28 cellular contexts compared by ENCODE assay signal in genomic region chr3:124142389-124142970, GRCh38.
A peak's percentile ranks its signal among the peaks of the same experiment; 100 is the strongest.
DNase-seq lines count a peak whose midpoint lies in the region; TF ChIP-seq lines count a peak whose summit lies in the region.
"Had no signal": no experiment of that assay in that cellular context is flagged by ENCODE, and none has a peak within 500 bp of the region (broad histone marks: within the 10 kb centered on the region; RNA-seq: fewer than 3 reads in every experiment).

No MANE protein-coding gene starts in this region.

- intact Hi-C loops in ascending aorta (cut with DNase I), result no loop called here

- no peaks in the 10 kb centered on the region for H3K27me3 ChIP-seq in ascending aorta
- H3K27me3 ChIP-seq: body of pancreas, tibial artery had no signal

- no peak overlapping the region for H3K4me3 Mint-ChIP-seq in osteocyte (ENCODE audit: unreplicated experiment)
- H3K4me3 Mint-ChIP-seq: activated T-helper 1 cell treated with anti-CD3 and anti-CD28 coated beads, Interleukin-12 subunit alpha, Interleukin-12 subunit beta, Interleukin-2, Interleukin-4 antibody, amounts not matched to agents 30 ng/mL and 10 ng/mL and 1 ng/mL, durations not matched to agents 14 hours and 24 hours and 36 hours; CD4-positive, CD25-positive, alpha-beta regulatory T cell; GM23338; naive B cell; stimulated activated naive CD8-positive, alpha-beta T cell treated with anti-CD3 and anti-CD28 coated beads, Interleukin-15, Interleukin-2, amounts not matched to agents 100 ng/mL and 50 ng/mL, for 24 hours; T-helper 17 cell had no signal

- peaks cover 17 to 54% of the 10 kb centered on the region in 2 donors for H3K4me1 ChIP-seq in ascending aorta
- H3K4me1 ChIP-seq: body of pancreas had no signal

- peaks cover 5% of the 10 kb centered on the region for H3K27me3 Mint-ChIP-seq in osteocyte (ENCODE audit: unreplicated experiment)
- H3K27me3 Mint-ChIP-seq: CD4-positive, CD25-positive, alpha-beta regulatory T cell had no signal

- H3K36me3 Mint-ChIP-seq in osteocyte (ENCODE audit: unreplicated experiment), result no peaks in the 10 kb centered on the region
- H3K36me3 Mint-ChIP-seq: activated naive CD4-positive, alpha-beta T cell treated with anti-CD3 and anti-CD28 coated beads, Interleukin-2, amount 50 U/mL, for 72 hours; CD4-positive, CD25-positive, alpha-beta regulatory T cell; naive B cell had no signal

- H3K27ac ChIP-seq in ascending aorta, result peak overlapping the region; percentile 30 to 56
- H3K27ac ChIP-seq: body of pancreas, SK-N-MC, tibial artery, VCaP had no signal

- TF ChIP-seq CTCF in ascending aorta (IDR thresholded peaks at IDR 0.05), result no peak
- TF ChIP-seq CTCF in osteocyte (IDR thresholded peaks at IDR 0.05), result no peak

- H3K4me3 ChIP-seq in ascending aorta, result no peak overlapping the region
- H3K4me3 ChIP-seq: body of pancreas, GM23338, SK-N-MC, tibial artery had no signal

- no peaks in the 10 kb centered on the region for H3K9me3 Mint-ChIP-seq in osteocyte (ENCODE audit: unreplicated experiment)
- H3K9me3 Mint-ChIP-seq: activated naive CD4-positive, alpha-beta T cell treated with anti-CD3 and anti-CD28 coated beads, Interleukin-2, amount 50 U/mL, for 72 hours; activated T-helper 1 cell treated with anti-CD3 and anti-CD28 coated beads, Interleukin-12 subunit alpha, Interleukin-12 subunit beta, Interleukin-2, Interleukin-4 antibody, amounts not matched to agents 30 ng/mL and 10 ng/mL and 1 ng/mL, durations not matched to agents 14 hours and 24 hours and 36 hours; CD4-positive, CD25-positive, alpha-beta regulatory T cell; GM23338; naive B cell; stimulated activated naive CD8-positive, alpha-beta T cell treated with anti-CD3 and anti-CD28 coated beads, Interleukin-15, Interleukin-2, amounts not matched to agents 100 ng/mL and 50 ng/mL, for 24 hours had no signal

- no peaks in the 10 kb centered on the region for H3K36me3 ChIP-seq in ascending aorta
- H3K36me3 ChIP-seq: tibial artery had no signal

- no peaks in the 10 kb centered on the region for H3K9me3 ChIP-seq in ascending aorta
- H3K9me3 ChIP-seq: body of pancreas, tibial artery had no signal

- no peak overlapping the region for H3K27ac Mint-ChIP-seq in osteocyte (ENCODE audit: unreplicated experiment)
- H3K27ac Mint-ChIP-seq: activated naive CD4-positive, alpha-beta T cell treated with anti-CD3 and anti-CD28 coated beads, Interleukin-2, amount 50 U/mL, for 72 hours; activated T-helper 1 cell treated with anti-CD3 and anti-CD28 coated beads, Interleukin-12 subunit alpha, Interleukin-12 subunit beta, Interleukin-2, Interleukin-4 antibody, amounts not matched to agents 30 ng/mL and 10 ng/mL and 1 ng/mL, durations not matched to agents 14 hours and 24 hours and 36 hours; CD4-positive, CD25-positive, alpha-beta regulatory T cell; GM23338; naive B cell; stimulated activated naive CD8-positive, alpha-beta T cell treated with anti-CD3 and anti-CD28 coated beads, Interleukin-15, Interleukin-2, amounts not matched to agents 100 ng/mL and 50 ng/mL, for 24 hours; T-helper 17 cell had no signal

- no peaks in the 10 kb centered on the region for H3K4me1 Mint-ChIP-seq in osteocyte (ENCODE audit: unreplicated experiment)
- H3K4me1 Mint-ChIP-seq: CD4-positive, CD25-positive, alpha-beta regulatory T cell; naive B cell; T-helper 17 cell had no signal

- DNase-seq in stimulated activated CD4-positive, alpha-beta T cell treated with anti-CD3 and anti-CD28 coated beads, Interleukin-15, amount 100 ng/mL, for 24 hours, result peak; percentile 4
- no peak for DNase-seq in stimulated activated CD4-positive, alpha-beta T cell treated with anti-CD3 and anti-CD28 coated beads, Interleukin-1b, Interleukin-23, amount 100 ng/mL, for 48 hours
- DNase-seq in ascending aorta (ENCODE audit: low spot score in 2 of 2) (no peak), kidney glomerular epithelial cell (lab: John Stamatoyannopoulos, UW) (peak; percentile 23), HuH-7.5 (ENCODE audit: low spot score) (no peak), HK-2 (ENCODE audit: unreplicated experiment) (no peak), NCI-H345 treated with DMSO at 0.1 percent for 48 hours (lab: John Stamatoyannopoulos, UW; ENCODE audit: unreplicated experiment) (no peak), osteocyte (ENCODE audit: extremely low spot score, unreplicated experiment) (no peak)
- DNase-seq: activated CD4-positive, alpha-beta T cell treated with anti-CD3 and anti-CD28 coated beads, Interleukin-2, amount 50 U/mL, for 1 hour; body of pancreas; CD4-positive, CD25-positive, alpha-beta regulatory T cell; effector CD8-positive, alpha-beta T cell; KBM-7; left colon; naive B cell; NCI-H146; NCI-H2171 treated with DMSO at 0.1 percent for 48 hours; NCI-H526 treated with DMSO at 0.1 percent for 48 hours; RPMI8226; stimulated activated CD4-positive, alpha-beta T cell treated with anti-CD3 and anti-CD28 coated beads, Interleukin-4, amount 100 ng/mL, for 4 hours; T-helper 17 cell; tibial artery had no signal

Comparison
In these comparisons a context has a peak if more than half of its experiments do, and no peak if none do; other contexts are left out.
1. DNase-seq: peak in stimulated activated CD4-positive, alpha-beta T cell treated with anti-CD3 and anti-CD28 coated beads, Interleukin-15, amount 100 ng/mL, for 24 hours (single experiment) and kidney glomerular epithelial cell (single experiment); none in stimulated activated CD4-positive, alpha-beta T cell treated with anti-CD3 and anti-CD28 coated beads, Interleukin-1b, Interleukin-23, amount 100 ng/mL, for 48 hours (single experiment), ascending aorta (0 of 2), HuH-7.5 (single experiment), HK-2 (single experiment), NCI-H345 treated with DMSO at 0.1 percent for 48 hours (single experiment) and osteocyte (single experiment).